8 cellular contexts compared by ENCODE assay signal in genomic region chr16:56729351-56729735, GRCh38. TPM values are rescaled to one million over a fixed set of nuclear protein-coding genes. Genes with fewer than 3 reads are reported as not detected.
DNase-seq lines count a peak whose midpoint lies in the region; ATAC-seq and TF ChIP-seq lines count a peak whose summit lies in the region.

No MANE protein-coding gene starts in this region.

- ATAC-seq in HG02798 (IDR thresholded peaks at IDR 0.05; ENCODE audit: poor library complexity, unreplicated experiment) (no peak), GM18870 (IDR thresholded peaks at IDR 0.05; ENCODE audit: unreplicated experiment) (no peak)

- H3K4me3 ChIP-seq in A673 (ENCODE audit: low read depth, low read length, poor library complexity, severe bottlenecking) (peak overlapping the region; percentile 88), mononuclear cell (ENCODE audit: low read length) (peak overlapping the region; percentile 74)
- peak overlapping the region; percentile 96 for H3K4me3 ChIP-seq in Jurkat, Clone E6-1 (ENCODE audit: low read length)

- POLR2A ChIA-PET in A673 (lab: Charles Lee; ENCODE audit: low non-redundant PET) = no interaction called here

- DNase-seq in A673 (ENCODE audit: low spot score) (no peak), chondrocyte (ENCODE audit: low spot score) (no peak), mesenteric fat pad (ENCODE audit: low spot score) (no peak)
- DNase-seq in Jurkat, Clone E6-1 (ENCODE audit: low read depth, low spot score) = no peak
- DNase-seq in activated effector memory CD4-positive, alpha-beta T cell treated with anti-CD3 and anti-CD28 coated beads, Interleukin-2, amount 50 U/mL, for 16 hours = no peak

- TSS peak; percentile 93 for BruUV-seq in A673 (replicated peaks; lab: Mats Ljungman, UMichigan)

- TF ChIP-seq CTCF in A673 (conservative IDR thresholded peaks at IDR 0.05; ENCODE audit: low read depth, low read length) = no peak
- TF ChIP-seq CTCF in chondrocyte (IDR thresholded peaks at IDR 0.05) = no peak

- H3K36me3 ChIP-seq in A673 (ENCODE audit: insufficient read depth, low read length, poor library complexity, severe bottlenecking) = no peaks in the 10 kb centered on the region

- H3K27ac ChIP-seq in A673 (ENCODE audit: low read depth, low read length, poor library complexity, severe bottlenecking) = peak overlapping the region; percentile 82

- H3K27me3 ChIP-seq in A673 (replicated peaks; ENCODE audit: insufficient read depth, low read depth, low read length, poor library complexity) = no peaks in the 10 kb centered on the region
- H3K27me3 ChIP-seq in mononuclear cell (ENCODE audit: insufficient read depth, low read length) = no peaks in the 10 kb centered on the region

- no peaks in the 10 kb centered on the region for H3K27me3 Mint-ChIP-seq in chondrocyte (ENCODE audit: low read depth)

- H3K4me3 Mint-ChIP-seq in chondrocyte (ENCODE audit: unreplicated experiment) = no peak overlapping the region

- H3K4me1 Mint-ChIP-seq in chondrocyte (ENCODE audit: low read depth) = peaks cover 13% of the 10 kb centered on the region

- H3K9me3 ChIP-seq in A673 (ENCODE audit: low read depth, low read length, poor library complexity, severe bottlenecking) = no peaks in the 10 kb centered on the region
- no peaks in the 10 kb centered on the region for H3K9me3 ChIP-seq in mononuclear cell (ENCODE audit: low read depth, low read length)

- no peaks in the 10 kb centered on the region for H3K9me3 Mint-ChIP-seq in chondrocyte (ENCODE audit: low read depth)

- H3K36me3 Mint-ChIP-seq in chondrocyte (ENCODE audit: low read depth) = no peaks in the 10 kb centered on the region

- peak overlapping the region; percentile 94 for H3K27ac Mint-ChIP-seq in chondrocyte (ENCODE audit: unreplicated experiment)

- peaks cover 17% of the 10 kb centered on the region for H3K4me1 ChIP-seq in A673 (ENCODE audit: insufficient read depth, low read length, poor library complexity, severe bottlenecking)
- peaks cover 20% of the 10 kb centered on the region for H3K4me1 ChIP-seq in mononuclear cell (ENCODE audit: insufficient read depth, low read length)

- CTCF ChIA-PET in A673 (lab: Charles Lee) = no interaction called here

- intact Hi-C loops in A673 (cut with micrococcal nuclease; ENCODE audit: unreplicated experiment) = no loop called here

RNA-seq across cellular contexts. Expression of gene NUP93, which starts 0.6 kb away (rescaled TPM):
- total RNA-seq in A673 (2021) = 153 and 155 TPM in 2 replicates
- polyA plus RNA-seq in Jurkat, Clone E6-1 (2012; ENCODE audit: insufficient read depth, insufficient read length) = 179 TPM
- 48.6 to 86.9 TPM (median 50.0 TPM) in 3 replicates for total RNA-seq in chondrocyte
- total RNA-seq in mononuclear cell = 51.1 TPM
- 52.7 TPM for total RNA-seq in mesenteric fat pad

RNA-seq across cellular contexts. Expression of gene MT1X, which starts 47.1 kb away (rescaled TPM):
- total RNA-seq in A673 (2021) (30.0 and 74.3 TPM in 2 replicates), chondrocyte (36.6 to 136 TPM (median 44.7 TPM) in 3 replicates), mononuclear cell (28.8 TPM), mesenteric fat pad (971 TPM)
- polyA plus RNA-seq in Jurkat, Clone E6-1 (2012; ENCODE audit: insufficient read depth, insufficient read length) = 114 TPM

RNA-seq across cellular contexts. Expression of gene MT1H, which starts 59.7 kb away (rescaled TPM):
- total RNA-seq in A673 (2021) (2.4 TPM in 1 of 2 replicates, not detected in the other), chondrocyte (not detected in 3 replicates), mononuclear cell (not detected), mesenteric fat pad (0.58 TPM)
- not detected for polyA plus RNA-seq in Jurkat, Clone E6-1 (2012; ENCODE audit: insufficient read depth, insufficient read length)
